Comparison of ENCODE assay signal across 9 cellular contexts in genomic region chr14:91211017-91211416, GRCh38.
"Had no signal": no experiment of that assay in that cellular context is flagged by ENCODE, and none has a peak within 500 bp of the region (broad histone marks: within the 10 kb centered on the region; RNA-seq: fewer than 3 reads in every experiment).

No MANE protein-coding gene starts in this region.

- FAIRE-seq: HTR-8/SVneo, K562 had no signal

- H3K4me3 ChIP-seq: GM23248, HAP-1, K562 had no signal

- ATAC-seq: HCT116, K562 had no signal

- H3K4me1 ChIP-seq: HAP-1 had no signal

- DNase-seq: GM23248, GOT3, H7, IMR-90, KG1 had no signal

- H3K9me3 ChIP-seq: HAP-1 had no signal

- H3K27ac ChIP-seq: GM23248 had no signal

- H3K9ac ChIP-seq: GM23248 had no signal
